In the genomic region with DNA sequence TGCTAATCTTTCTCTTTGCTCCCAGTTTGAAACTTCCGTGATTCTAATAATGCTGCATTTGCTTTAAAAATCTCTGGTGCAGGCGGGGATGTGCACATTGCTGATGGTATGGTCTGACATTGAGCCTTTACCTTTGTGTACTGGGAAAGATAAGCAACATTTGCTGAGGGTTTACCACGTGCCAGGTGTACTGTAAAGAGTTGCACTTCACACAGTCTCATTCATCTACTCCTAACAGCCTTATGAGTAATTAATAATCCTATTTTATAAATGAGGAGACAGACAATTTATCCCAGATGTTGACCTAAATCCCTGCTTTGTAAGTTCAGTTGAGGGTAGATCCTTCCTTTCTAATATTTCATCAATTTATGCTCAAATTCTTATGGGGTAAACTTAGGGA, we compare ENCODE assay signal across 9 cellular contexts. TPM values are rescaled to one million over a fixed set of nuclear protein-coding genes. Genes with fewer than 3 reads are reported as not detected.
DNase-seq lines count a peak whose midpoint lies in the region; ATAC-seq and TF ChIP-seq lines count a peak whose summit lies in the region.
"Had no signal": no experiment of that assay in that cellular context is flagged by ENCODE, and none has a peak within 500 bp of the region (broad histone marks: within the 10 kb centered on the region; RNA-seq: fewer than 3 reads in every experiment).

No MANE protein-coding gene starts in this region.

- H3K36me3 Mint-ChIP-seq in activated CD4-positive, alpha-beta T cell treated with anti-CD3 and anti-CD28 coated beads, Interleukin-2, amount 10 ng/mL, durations not matched to agents 24 days and 14 days (ENCODE audit: low read depth), result no peaks in the 10 kb centered on the region
- H3K36me3 Mint-ChIP-seq in activated T-helper 1 cell treated with anti-CD3 and anti-CD28 coated beads, Interleukin-12 subunit alpha, Interleukin-12 subunit beta, Interleukin-2, Interleukin-4 antibody, amounts not matched to agents 30 ng/mL and 10 ng/mL and 1 ng/mL, durations not matched to agents 14 hours and 24 hours and 36 hours (ENCODE audit: low read depth), result no peaks in the 10 kb centered on the region
- no peaks in the 10 kb centered on the region for H3K36me3 Mint-ChIP-seq in stimulated activated memory B cell treated with anti-CD40 and anti-IgM and Interleukin-4, amounts not matched to agents 10 μg/mL and 1 μg/mL and 100 μg/mL, for 72 hours

- CTCF ChIA-PET in RWPE1 (lab: Yijun Ruan, JAX), result no interaction called here

- intact Hi-C loops in activated CD4-positive, alpha-beta T cell treated with anti-CD3 and anti-CD28 coated beads, Interleukin-2, amount 10 ng/mL, durations not matched to agents 24 days and 14 days (cut with micrococcal nuclease), result no loop called here
- intact Hi-C loops in activated T-helper 1 cell treated with anti-CD3 and anti-CD28 coated beads, Interleukin-12 subunit alpha, Interleukin-12 subunit beta, Interleukin-2, Interleukin-4 antibody, amounts not matched to agents 30 ng/mL and 10 ng/mL and 1 ng/mL, durations not matched to agents 14 hours and 24 hours and 36 hours (cut with micrococcal nuclease), result loop anchor here (1.0 to 10.0 kb wide), 2 partner anchors 35 to 1673 kb away; a partner anchor contains a TSS

- POLR2A ChIA-PET in RWPE1 (lab: Yijun Ruan, JAX; ENCODE audit: low non-redundant PET), result no interaction called here

- no peak for TF ChIP-seq CTCF in RWPE1 (conservative IDR thresholded peaks at IDR 0.05; ENCODE audit: low read depth)

- no peaks in the 10 kb centered on the region for H3K9me3 Mint-ChIP-seq in activated CD4-positive, alpha-beta T cell treated with anti-CD3 and anti-CD28 coated beads, Interleukin-2, amount 10 ng/mL, durations not matched to agents 24 days and 14 days
- H3K9me3 Mint-ChIP-seq in activated T-helper 1 cell treated with anti-CD3 and anti-CD28 coated beads, Interleukin-12 subunit alpha, Interleukin-12 subunit beta, Interleukin-2, Interleukin-4 antibody, amounts not matched to agents 30 ng/mL and 10 ng/mL and 1 ng/mL, durations not matched to agents 14 hours and 24 hours and 36 hours, result no peaks in the 10 kb centered on the region
- no peaks in the 10 kb centered on the region for H3K9me3 Mint-ChIP-seq in stimulated activated memory B cell treated with anti-CD40 and anti-IgM and Interleukin-4, amounts not matched to agents 10 μg/mL and 1 μg/mL and 100 μg/mL, for 72 hours

- peaks cover 67% of the 10 kb centered on the region for H3K27me3 Mint-ChIP-seq in activated CD4-positive, alpha-beta T cell treated with anti-CD3 and anti-CD28 coated beads, Interleukin-2, amount 10 ng/mL, durations not matched to agents 24 days and 14 days
- H3K27me3 Mint-ChIP-seq in activated T-helper 1 cell treated with anti-CD3 and anti-CD28 coated beads, Interleukin-12 subunit alpha, Interleukin-12 subunit beta, Interleukin-2, Interleukin-4 antibody, amounts not matched to agents 30 ng/mL and 10 ng/mL and 1 ng/mL, durations not matched to agents 14 hours and 24 hours and 36 hours (ENCODE audit: insufficient read depth), result peaks cover 69% of the 10 kb centered on the region
- peaks cover 79% of the 10 kb centered on the region for H3K27me3 Mint-ChIP-seq in stimulated activated memory B cell treated with anti-CD40 and anti-IgM and Interleukin-4, amounts not matched to agents 10 μg/mL and 1 μg/mL and 100 μg/mL, for 72 hours

- peaks cover 7% of the 10 kb centered on the region for H3K4me1 Mint-ChIP-seq in activated CD4-positive, alpha-beta T cell treated with anti-CD3 and anti-CD28 coated beads, Interleukin-2, amount 10 ng/mL, durations not matched to agents 24 days and 14 days
- peaks cover 6% of the 10 kb centered on the region for H3K4me1 Mint-ChIP-seq in activated T-helper 1 cell treated with anti-CD3 and anti-CD28 coated beads, Interleukin-12 subunit alpha, Interleukin-12 subunit beta, Interleukin-2, Interleukin-4 antibody, amounts not matched to agents 30 ng/mL and 10 ng/mL and 1 ng/mL, durations not matched to agents 14 hours and 24 hours and 36 hours (ENCODE audit: low read depth)
- peaks cover 14% of the 10 kb centered on the region for H3K4me1 Mint-ChIP-seq in stimulated activated memory B cell treated with anti-CD40 and anti-IgM and Interleukin-4, amounts not matched to agents 10 μg/mL and 1 μg/mL and 100 μg/mL, for 72 hours

- H3K27ac ChIP-seq in RWPE1, result no peak overlapping the region

- no peak overlapping the region for H3K27ac Mint-ChIP-seq in activated CD4-positive, alpha-beta T cell treated with anti-CD3 and anti-CD28 coated beads, Interleukin-2, amount 10 ng/mL, durations not matched to agents 24 days and 14 days
- no peak overlapping the region for H3K27ac Mint-ChIP-seq in activated T-helper 1 cell treated with anti-CD3 and anti-CD28 coated beads, Interleukin-12 subunit alpha, Interleukin-12 subunit beta, Interleukin-2, Interleukin-4 antibody, amounts not matched to agents 30 ng/mL and 10 ng/mL and 1 ng/mL, durations not matched to agents 14 hours and 24 hours and 36 hours
- no peak overlapping the region for H3K27ac Mint-ChIP-seq in stimulated activated memory B cell treated with anti-CD40 and anti-IgM and Interleukin-4, amounts not matched to agents 10 μg/mL and 1 μg/mL and 100 μg/mL, for 72 hours

- ATAC-seq in stimulated activated memory B cell treated with anti-CD40 and anti-IgM and Interleukin-4, amounts not matched to agents 10 μg/mL and 1 μg/mL and 100 μg/mL, for 72 hours, result no peak
- ATAC-seq in HG03139 (IDR thresholded peaks at IDR 0.05; ENCODE audit: unreplicated experiment), result no peak

- H3K4me3 ChIP-seq in iPS-11a (ENCODE audit: low read depth, low read length), result peak overlapping the region; percentile 85

- peak overlapping the region; percentile 60 for H3K4me3 Mint-ChIP-seq in activated CD4-positive, alpha-beta T cell treated with anti-CD3 and anti-CD28 coated beads, Interleukin-2, amount 10 ng/mL, durations not matched to agents 24 days and 14 days
- peak overlapping the region; percentile 34 for H3K4me3 Mint-ChIP-seq in activated T-helper 1 cell treated with anti-CD3 and anti-CD28 coated beads, Interleukin-12 subunit alpha, Interleukin-12 subunit beta, Interleukin-2, Interleukin-4 antibody, amounts not matched to agents 30 ng/mL and 10 ng/mL and 1 ng/mL, durations not matched to agents 14 hours and 24 hours and 36 hours
- H3K4me3 Mint-ChIP-seq in stimulated activated memory B cell treated with anti-CD40 and anti-IgM and Interleukin-4, amounts not matched to agents 10 μg/mL and 1 μg/mL and 100 μg/mL, for 72 hours, result peak overlapping the region; percentile 72

- DNase-seq in activated CD4-positive, alpha-beta T cell treated with anti-CD3 and anti-CD28 coated beads, Interleukin-2, amount 10 ng/mL, durations not matched to agents 24 days and 14 days, result no peak
- DNase-seq in activated CD4-positive, alpha-beta T cell treated with anti-CD3 and anti-CD28 coated beads, Interleukin-2, amount 50 U/mL, for 48 hours, result no peak
- DNase-seq in activated T-helper 1 cell treated with anti-CD3 and anti-CD28 coated beads, Interleukin-12 subunit alpha, Interleukin-12 subunit beta, Interleukin-2, Interleukin-4 antibody, amounts not matched to agents 30 ng/mL and 10 ng/mL and 1 ng/mL, durations not matched to agents 14 hours and 24 hours and 36 hours (ENCODE audit: low spot score), result no peak
- no peak for DNase-seq in RWPE1 (ENCODE audit: low spot score)
- no peak for DNase-seq in activated naive CD4-positive, alpha-beta T cell (lab: John Stamatoyannopoulos, UW)
- DNase-seq: effector CD4-positive, alpha-beta T cell had no signal

RNA-seq across cellular contexts. Expression of a gene that starts 0.7 kb away (rescaled TPM):
- 0.63 TPM in 1 of 2 replicates, not detected in the other for total RNA-seq in activated CD4-positive, alpha-beta T cell treated with anti-CD3 and anti-CD28 coated beads, Interleukin-2, amount 10 ng/mL, durations not matched to agents 24 days and 14 days
- 0.05 TPM in 2 replicates for total RNA-seq in activated T-helper 1 cell treated with anti-CD3 and anti-CD28 coated beads, Interleukin-12 subunit alpha, Interleukin-12 subunit beta, Interleukin-2, Interleukin-4 antibody, amounts not matched to agents 30 ng/mL and 10 ng/mL and 1 ng/mL, durations not matched to agents 14 hours and 24 hours and 36 hours

RNA-seq across cellular contexts. Expression of a gene that starts 28.5 kb away (rescaled TPM):
- 11.3 and 12.9 TPM in 2 replicates for total RNA-seq in activated CD4-positive, alpha-beta T cell treated with anti-CD3 and anti-CD28 coated beads, Interleukin-2, amount 10 ng/mL, durations not matched to agents 24 days and 14 days
- 12.3 and 13.6 TPM in 2 replicates for total RNA-seq in activated T-helper 1 cell treated with anti-CD3 and anti-CD28 coated beads, Interleukin-12 subunit alpha, Interleukin-12 subunit beta, Interleukin-2, Interleukin-4 antibody, amounts not matched to agents 30 ng/mL and 10 ng/mL and 1 ng/mL, durations not matched to agents 14 hours and 24 hours and 36 hours
